8 cellular contexts compared by ENCODE assay signal in genomic region chr14:32073537-32074189, GRCh38. TPM values are rescaled to one million over a fixed set of nuclear protein-coding genes. Genes with fewer than 3 reads are reported as not detected.
DNase-seq lines count a peak whose midpoint lies in the region; ATAC-seq, FAIRE-seq and TF ChIP-seq lines count a peak whose summit lies in the region.

No MANE protein-coding gene starts in this region.

- H3K4me1 ChIP-seq in fibroblast of lung (ENCODE audit: control insufficient read depth, extremely low read depth, insufficient read depth, low read length) (peaks cover 3% of the 10 kb centered on the region), pancreas (peaks cover 5 to 8% (median 5%) of the 10 kb centered on the region in 3 donors)

- H3K36me3 Mint-ChIP-seq in activated CD8-positive, alpha-beta memory T cell treated with anti-CD3 and anti-CD28 coated beads, Interleukin-2, amount 10 ng/mL, durations not matched to agents 7 days and 5 days = peaks cover 2% of the 10 kb centered on the region

- FAIRE-seq in pancreas (lab: Jason Lieb, UNC) = peak; percentile 96

- H3K9me3 Mint-ChIP-seq in activated CD8-positive, alpha-beta memory T cell treated with anti-CD3 and anti-CD28 coated beads, Interleukin-2, amount 10 ng/mL, durations not matched to agents 7 days and 5 days (ENCODE audit: low read depth) = no peaks in the 10 kb centered on the region

- TF ChIP-seq CTCF in fibroblast of lung (conservative IDR thresholded peaks at IDR 0.05 in 1 of 2, IDR thresholded peaks at IDR 0.05 in 1 of 2; ENCODE audit: low read depth in 1 of 2, low read length in 2 of 2) = peak; percentile 53 to 70
- peak; percentile 33 to 70 (median 62) for TF ChIP-seq CTCF in pancreas (IDR thresholded peaks at IDR 0.05)

- H3K4me3 ChIP-seq in fibroblast of lung (replicated peaks in 1 of 4; ENCODE audit: control extremely low read depth in 1 of 4, insufficient read depth in 1 of 4, low read depth in 3 of 4, low read length in 4 of 4) (no peak overlapping the region), pancreas (no peak overlapping the region)

- intact Hi-C loops in pancreas (cut with DNase I) = no loop called here

- H3K27me3 ChIP-seq in fibroblast of lung (ENCODE audit: control insufficient read depth, insufficient read depth, low read length) (no peaks in the 10 kb centered on the region), pancreas (no peaks in the 10 kb centered on the region)

- no peaks in the 10 kb centered on the region for H4K20me1 ChIP-seq in fibroblast of lung (ENCODE audit: control insufficient read depth, extremely low read depth, insufficient read depth, low read length)

- CTCF ChIA-PET in activated CD8-positive, alpha-beta memory T cell treated with anti-CD3 and anti-CD28 coated beads, Interleukin-2, amount 10 ng/mL, durations not matched to agents 7 days and 5 days (lab: Charles Lee) = interaction anchor here (0.6 to 11.7 kb wide), 12 partner anchors 9 to 1360 kb away, joined by 3 to 129 read pairs (median 4); partner anchors contain the start of genes RNU6-7 and RNU6-8

- no peak overlapping the region for H3K4me2 ChIP-seq in fibroblast of lung (ENCODE audit: extremely low read depth, insufficient read depth, low read length)

- no peak overlapping the region for H3K27ac ChIP-seq in fibroblast of lung (ENCODE audit: insufficient read depth, low read length)
- H3K27ac ChIP-seq in pancreas = no peak overlapping the region

- peaks cover 12% of the 10 kb centered on the region for H3K79me2 ChIP-seq in fibroblast of lung (ENCODE audit: control insufficient read depth, insufficient read depth, low read length)

- peaks cover 11% of the 10 kb centered on the region for H3K4me1 Mint-ChIP-seq in activated CD8-positive, alpha-beta memory T cell treated with anti-CD3 and anti-CD28 coated beads, Interleukin-2, amount 10 ng/mL, durations not matched to agents 7 days and 5 days

- no peak overlapping the region for H3K9ac ChIP-seq in fibroblast of lung (ENCODE audit: insufficient read depth, low read length)

- H3K36me3 ChIP-seq in fibroblast of lung (ENCODE audit: control insufficient read depth, insufficient read depth, low read length) = no peaks in the 10 kb centered on the region
- no peaks in the 10 kb centered on the region for H3K36me3 ChIP-seq in pancreas

- WGBS in pancreas, 2 donors = 52 to 69% methylated on average over 6 of the region's 6 CpGs

- no peak overlapping the region for H2AFZ ChIP-seq in fibroblast of lung (ENCODE audit: low read length)

- no peak overlapping the region for H3K27ac Mint-ChIP-seq in activated CD8-positive, alpha-beta memory T cell treated with anti-CD3 and anti-CD28 coated beads, Interleukin-2, amount 10 ng/mL, durations not matched to agents 7 days and 5 days

- no peak for ATAC-seq in activated CD8-positive, alpha-beta memory T cell treated with anti-CD3 and anti-CD28 coated beads, Interleukin-2, amount 10 ng/mL, durations not matched to agents 7 days and 5 days
- ATAC-seq in HG03342 (IDR thresholded peaks at IDR 0.05; ENCODE audit: unreplicated experiment) (peak; percentile 27), pancreas (no peak), HG03025 (IDR thresholded peaks at IDR 0.05; ENCODE audit: low FRiP score, unreplicated experiment) (no peak)

- H3K9me3 ChIP-seq in fibroblast of lung (ENCODE audit: control insufficient read depth, insufficient read depth, low read depth, low read length) (no peaks in the 10 kb centered on the region), pancreas (no peaks in the 10 kb centered on the region)

- H3K27me3 Mint-ChIP-seq in activated CD8-positive, alpha-beta memory T cell treated with anti-CD3 and anti-CD28 coated beads, Interleukin-2, amount 10 ng/mL, durations not matched to agents 7 days and 5 days = peaks cover 18% of the 10 kb centered on the region

- H3K4me3 Mint-ChIP-seq in activated CD8-positive, alpha-beta memory T cell treated with anti-CD3 and anti-CD28 coated beads, Interleukin-2, amount 10 ng/mL, durations not matched to agents 7 days and 5 days = no peak overlapping the region

- DNase-seq in activated CD8-positive, alpha-beta memory T cell treated with anti-CD3 and anti-CD28 coated beads, Interleukin-2, amount 10 ng/mL, durations not matched to agents 7 days and 5 days = peak; percentile 61
- DNase-seq in activated CD8-positive, alpha-beta memory T cell treated with anti-CD3 and anti-CD28 coated beads for 24 hours = no peak
- DNase-seq in NCI-H460 (ENCODE audit: extremely low read depth, low read depth) (peak; percentile 82), fibroblast of lung (ENCODE audit: low read depth in 2 of 2) (peak; percentile 69 to 91), pancreas (peak in 3 of 6 donors; percentile 51 to 60 (median 57))
- DNase-seq in activated CD4-positive, alpha-beta T cell treated with anti-CD3 and anti-CD28 coated beads, Interleukin-2, amount 50 U/mL, for 1 hour = peak; percentile 34

RNA-seq across cellular contexts. Expression of gene ARHGAP5, which starts 3.4 kb away (rescaled TPM):
- total RNA-seq in activated CD8-positive, alpha-beta memory T cell treated with anti-CD3 and anti-CD28 coated beads, Interleukin-2, amount 10 ng/mL, durations not matched to agents 7 days and 5 days = 10 to 100 TPM; 25.8 to 29.4 TPM
- total RNA-seq in NCI-H460 (2014; rRNA removed; shearing (Covaris generic)) = 63.7 and 68.6 TPM in 2 replicates
- 18.5 and 27.0 TPM in 2 replicates for polyA plus RNA-seq in NCI-H460 (2014; cell fraction: nucleus; rRNA removed)
- total RNA-seq in fibroblast of lung = 68.4 and 76.3 TPM in 2 replicates
- 23.5 and 37.0 TPM in 2 replicates for polyA plus RNA-seq in fibroblast of lung
- polyA plus RNA-seq in fibroblast of lung (2012) = 16.7 and 25.8 TPM in 2 replicates
- polyA minus RNA-seq in fibroblast of lung (ENCODE audit: low replicate concordance) = 1.4 and 5.1 TPM in 2 replicates
- total RNA-seq in pancreas = 10 to 100 TPM; 49.0 to 81.8 (median 59.8) TPM
- polyA plus RNA-seq in pancreas = 10 to 100 TPM in 1 of 2 donors, 1 to 10 TPM in 1; 7.1 to 15.7 TPM
